22 cellular contexts compared by ENCODE assay signal in genomic region chr10:77448226-77448625, GRCh38.
"Had no signal": no experiment of that assay in that cellular context is flagged by ENCODE, and none has a peak within 500 bp of the region (broad histone marks: within the 10 kb centered on the region; RNA-seq: fewer than 3 reads in every experiment).

No MANE protein-coding gene starts in this region.

- H3K27me3 ChIP-seq: breast epithelium, suprapubic skin, tibial nerve had no signal

- H3K4me3 ChIP-seq: breast epithelium, heart right ventricle, lower lobe of right lung, suprapubic skin, tibial nerve had no signal

- DNase-seq: activated CD4-positive, alpha-beta memory T cell treated with anti-CD3 and anti-CD28 coated beads for 36 hours; activated CD4-positive, alpha-beta T cell treated with anti-CD3 and anti-CD28 coated beads for 48 hours; activated naive CD4-positive, alpha-beta T cell treated with Interleukin-2 at 50 U/mL for 16 hours; activated naive CD8-positive, alpha-beta T cell treated with anti-CD3 and anti-CD28 coated beads for 36 hours; activated T-cell treated with anti-CD3 and anti-CD28 coated beads, Interleukin-2, amount 50 U/mL, for 48 hours; cortex of kidney; heart right ventricle; kidney; lower lobe of right lung; naive thymus-derived CD4-positive, alpha-beta T cell; occipital lobe; stimulated activated CD4-positive, alpha-beta T cell treated with anti-CD3 and anti-CD28 coated beads, Interleukin-12 subunit alpha, Interleukin-12 subunit beta, amount 100 ng/mL, for 4 hours; stimulated activated CD4-positive, alpha-beta T cell treated with anti-CD3 and anti-CD28 coated beads, Interleukin-4, amount 100 ng/mL, for 4 hours; stimulated activated naive CD8-positive, alpha-beta T cell treated with anti-CD3 and anti-CD28 coated beads, Interleukin-15, Interleukin-2, amounts not matched to agents 100 U/mL and 50 U/mL, for 24 hours; T-helper 2 cell had no signal

- H3K9me3 ChIP-seq: breast epithelium, heart right ventricle, lower lobe of right lung, suprapubic skin, tibial nerve had no signal

- H3K36me3 ChIP-seq: breast epithelium, heart right ventricle, lower lobe of right lung, suprapubic skin, tibial nerve had no signal

- H3K27ac ChIP-seq: breast epithelium, epithelial cell of prostate, heart right ventricle, lower lobe of right lung, suprapubic skin, tibial nerve had no signal

- H3K4me1 ChIP-seq: breast epithelium, heart right ventricle, lower lobe of right lung, suprapubic skin, tibial nerve had no signal

- ATAC-seq: heart right ventricle; left lobe of liver; lower lobe of right lung; naive thymus-derived CD4-positive, alpha-beta T cell; stimulated activated naive CD8-positive, alpha-beta T cell treated with anti-CD3 and anti-CD28 coated beads, Interleukin-15, Interleukin-2, amounts not matched to agents 100 U/mL and 50 U/mL, for 24 hours had no signal

- FAIRE-seq: astrocyte, kidney, urothelium cell line had no signal
